In the genomic region with DNA sequence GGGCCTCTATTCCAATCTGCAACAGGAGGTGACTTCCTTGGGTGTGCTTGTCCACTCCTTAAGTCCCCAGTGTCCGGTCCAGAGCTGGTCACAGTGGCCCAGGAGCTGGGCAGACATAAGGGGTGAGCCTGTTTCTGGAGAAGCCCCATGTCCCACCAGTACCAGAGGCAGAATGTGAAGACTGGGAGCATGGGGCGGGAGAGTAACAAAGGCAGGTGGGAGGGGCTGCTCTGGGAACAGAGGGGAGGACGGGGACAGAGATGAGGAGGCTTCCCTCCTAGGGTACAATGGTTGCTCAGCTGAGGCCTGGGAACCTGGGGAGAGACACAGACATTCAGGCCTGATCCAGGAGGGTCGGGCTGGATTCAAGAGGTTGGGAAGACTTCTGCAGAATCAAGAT, we compare ENCODE assay signal across 1 cellular context.
TF ChIP-seq lines count a peak whose summit lies in the region.

No MANE protein-coding gene starts in this region.

TF ChIP-seq in GM23338, 12 proteins besides CTCF, POLR2A, EP300 and RAD21 (continued from another document):
- TF ChIP-seq ZNF462 (CRISPR knock-in tag; IDR thresholded peaks at IDR 0.05) (no peak), ETS1 (IDR thresholded peaks at IDR 0.05) (no peak), REST (IDR thresholded peaks at IDR 0.05; ENCODE audit: unreplicated experiment) (no peak), ZNF114 (CRISPR knock-in tag; IDR thresholded peaks at IDR 0.05) (no peak), CREB1 (CRISPR knock-in tag; IDR thresholded peaks at IDR 0.05; ENCODE audit: low read depth) (no peak), NANOG (IDR thresholded peaks at IDR 0.05; ENCODE audit: borderline replicate concordance) (no peak), POLR2AphosphoS5 (IDR thresholded peaks at IDR 0.05; ENCODE audit: low read depth) (no peak)
